ENCODE assay signal across 15 cellular contexts in genomic region chr17:32882734-32883133, GRCh38. TPM values are rescaled to one million over a fixed set of nuclear protein-coding genes. Genes with fewer than 3 reads are reported as not detected.
DNase-seq lines count a peak whose midpoint lies in the region; ATAC-seq, FAIRE-seq and TF ChIP-seq lines count a peak whose summit lies in the region.
"Had no signal": no experiment of that assay in that cellular context is flagged by ENCODE, and none has a peak within 500 bp of the region (broad histone marks: within the 10 kb centered on the region; RNA-seq: fewer than 3 reads in every experiment).

No MANE protein-coding gene starts in this region.

- no peak overlapping the region for H2AK5ac ChIP-seq in IMR-90 (ENCODE audit: low read depth, low read length)

- no peak overlapping the region; the same call in 1 of the 2 replicates for H3K14ac ChIP-seq in IMR-90 (replicated peaks; ENCODE audit: low read depth, low read length)

- in situ Hi-C loops in IMR-90 (cut with MboI; ENCODE audit: low sequenced_read_pairs): no loop called here

- H3K36me3 ChIP-seq in IMR-90 (ENCODE audit: control insufficient read depth, insufficient read depth, low read length) (no peaks in the 10 kb centered on the region), bronchial epithelial cell (ENCODE audit: control insufficient read depth, insufficient read depth, low read length) (no peaks in the 10 kb centered on the region)
- H3K36me3 ChIP-seq: neural progenitor cell, SJCRH30, suprapubic skin had no signal

- H3K27ac ChIP-seq in IMR-90 (ENCODE audit: insufficient read depth, low read length) (no peak overlapping the region), substantia nigra (ENCODE audit: low read depth, low read length, poor library complexity, severe bottlenecking) (no peak overlapping the region)
- H3K27ac ChIP-seq: neural progenitor cell, SJCRH30, suprapubic skin had no signal

- H3K27me3 ChIP-seq in IMR-90 (ENCODE audit: control insufficient read depth, insufficient read depth, low read length) (no peaks in the 10 kb centered on the region), bronchial epithelial cell (ENCODE audit: control insufficient read depth, insufficient read depth, low read length) (no peaks in the 10 kb centered on the region)

- no peak overlapping the region for H2BK20ac ChIP-seq in IMR-90 (ENCODE audit: low read depth, low read length)

- no peak overlapping the region for H2AFZ ChIP-seq in IMR-90 (replicated peaks; ENCODE audit: low read length, poor library complexity)
- H2AFZ ChIP-seq: neural progenitor cell had no signal

- TF ChIP-seq CTCF in IMR-90 (conservative IDR thresholded peaks at IDR 0.05; ENCODE audit: low read depth, low read length) (no peak), bronchial epithelial cell (IDR thresholded peaks at IDR 0.05; ENCODE audit: insufficient read depth, low read length, severe bottlenecking) (no peak)

- no peaks in the 10 kb centered on the region for H4K20me1 ChIP-seq in IMR-90 (ENCODE audit: insufficient read depth, low read length)

- H3K4me3 ChIP-seq in IMR-90 (ENCODE audit: insufficient read depth, low read depth, low read length) (no peak overlapping the region), bronchial epithelial cell (ENCODE audit: low read depth, low read length) (no peak overlapping the region)
- H3K4me3 ChIP-seq: neural progenitor cell, SJCRH30, suprapubic skin had no signal

- CTCF ChIA-PET in IMR-90 (lab: Yijun Ruan, JAX): no interaction called here

- H3K4me2 ChIP-seq in IMR-90 (ENCODE audit: low read depth, low read length): no peak overlapping the region
- H3K4me2 ChIP-seq: neural progenitor cell had no signal

- no peak overlapping the region for H3K56ac ChIP-seq in IMR-90 (ENCODE audit: extremely low read depth, insufficient read depth, low read length)

- no peak overlapping the region for H2BK5ac ChIP-seq in IMR-90 (ENCODE audit: low read depth, low read length, poor library complexity, severe bottlenecking)

- H2BK15ac ChIP-seq in IMR-90 (ENCODE audit: low read depth, low read length): no peak overlapping the region

- H4K8ac ChIP-seq in IMR-90 (ENCODE audit: low read depth in 2 of 2, low read length in 2 of 2): no peak overlapping the region

- H3K9ac ChIP-seq in IMR-90 (ENCODE audit: low read depth, low read length): no peak overlapping the region
- H3K9ac ChIP-seq: neural progenitor cell had no signal

- no peak overlapping the region for H3K18ac ChIP-seq in IMR-90 (ENCODE audit: low read depth, low read length)

- TF ChIP-seq POLR2A in IMR-90 (IDR thresholded peaks at IDR 0.05; ENCODE audit: low read depth, low read length): no peak

- intact Hi-C loops in IMR-90 (cut with micrococcal nuclease): no loop called here

- H4K5ac ChIP-seq in IMR-90 (ENCODE audit: low read depth, low read length): no peak overlapping the region

- no peak overlapping the region for H2AK9ac ChIP-seq in IMR-90 (replicated peaks; ENCODE audit: low read depth, low read length, poor library complexity)

- no peak overlapping the region for H2BK120ac ChIP-seq in IMR-90 (ENCODE audit: low read depth, low read length)

- WGBS in IMR-90 (ENCODE audit: extremely low coverage in 2 of 2, insufficient read length in 1 of 2), 2 experiments: no CpG with 5 or more reads among the region's 4 CpGs

- no TSS peak for BruUV-seq in IMR-90 (replicated peaks; lab: Mats Ljungman, UMichigan)

- no peak overlapping the region for H4K91ac ChIP-seq in IMR-90 (ENCODE audit: insufficient read depth, low read depth, low read length)

- TF ChIP-seq RAD21 in IMR-90 (IDR thresholded peaks at IDR 0.05; ENCODE audit: low read length): no peak

- no peaks in the 10 kb centered on the region for H3K4me1 ChIP-seq in IMR-90 (ENCODE audit: control insufficient read depth, insufficient read depth, low read length)
- H3K4me1 ChIP-seq: neural progenitor cell, SJCRH30 had no signal

- no peak for ATAC-seq in IMR-90 (ENCODE audit: low read depth)
- ATAC-seq: HCT116, right cardiac atrium had no signal

- H3K9me3 ChIP-seq in IMR-90 (ENCODE audit: control insufficient read depth, insufficient read depth, low read length): no peaks in the 10 kb centered on the region
- H3K9me3 ChIP-seq: SJCRH30, suprapubic skin had no signal

- dilution Hi-C loops in IMR-90 (cut with HindIII; ENCODE audit: low sequenced_read_pairs, unreplicated experiment): no loop called here

- H3K79me1 ChIP-seq in IMR-90 (ENCODE audit: low read depth in 1 of 2, low read length in 2 of 2): no peaks in the 10 kb centered on the region

- H3K23ac ChIP-seq in IMR-90 (ENCODE audit: low read depth, low read length): no peak overlapping the region

- DNase-seq in activated T-cell treated with anti-CD3 and anti-CD28 coated beads for 48 hours (ENCODE audit: low read depth) (peak; percentile 19), activated T-cell treated with anti-CD3 and anti-CD28 coated beads for 4 hours (no peak), IMR-90 (peak; percentile 32), bronchial epithelial cell (ENCODE audit: low read depth) (peak; percentile 44), HT-29 (ENCODE audit: low spot score) (no peak), substantia nigra (lab: John Stamatoyannopoulos, UW) (no peak), H4 (ENCODE audit: low spot score) (no peak)
- peak; percentile 8 for DNase-seq in stimulated activated CD8-positive, alpha-beta memory T cell treated with anti-CD3 and anti-CD28 coated beads, Interleukin-12 subunit alpha, Interleukin-12 subunit beta, amount 100 ng/mL, for 24 hours (ENCODE audit: extremely low read depth)
- DNase-seq: Calu3; NK-92 treated with Interleukin-12 subunit alpha and Interleukin-12 subunit beta, amount 100 ng/mL, for 24 hours; right cardiac atrium; SJCRH30 had no signal

- POLR2A ChIA-PET in IMR-90 (lab: Charles Lee; ENCODE audit: unreplicated experiment): no interaction called here

- no peaks in the 10 kb centered on the region for H3K9me1 ChIP-seq in IMR-90 (ENCODE audit: insufficient read depth, low read length)

- no peak overlapping the region for H3K4ac ChIP-seq in IMR-90 (ENCODE audit: low read depth, low read length)

- no peak for FAIRE-seq in bronchial epithelial cell (lab: Jason Lieb, UNC)

TF ChIP-seq in IMR-90, 13 proteins besides CTCF, POLR2A, EP300 and RAD21:
- TF ChIP-seq BHLHE40 (IDR thresholded peaks at IDR 0.05; ENCODE audit: low read depth, low read length) (no peak), SMC3 (IDR thresholded peaks at IDR 0.05; ENCODE audit: low read depth, low read length) (no peak), MXI1 (IDR thresholded peaks at IDR 0.05; ENCODE audit: borderline replicate concordance, low read depth, low read length) (no peak), USF2 (IDR thresholded peaks at IDR 0.05; ENCODE audit: low read depth, low read length) (no peak), NFE2L2 (IDR thresholded peaks at IDR 0.05; ENCODE audit: low read depth, low read length) (no peak), FOS (IDR thresholded peaks at IDR 0.05; ENCODE audit: low read depth, low read length) (no peak), CEBPB (IDR thresholded peaks at IDR 0.05; ENCODE audit: low read depth, low read length) (no peak), MAFK (IDR thresholded peaks at IDR 0.05; ENCODE audit: low read depth, low read length) (no peak), RFX5 (IDR thresholded peaks at IDR 0.05; ENCODE audit: low read depth, low read length) (no peak), RCOR1 (IDR thresholded peaks at IDR 0.05; ENCODE audit: insufficient replicate concordance, low read length) (no peak), MAZ (IDR thresholded peaks at IDR 0.05; ENCODE audit: borderline replicate concordance, low read depth, low read length) (no peak), CHD1 (IDR thresholded peaks at IDR 0.05; ENCODE audit: low read depth, low read length) (no peak)
- TF ChIP-seq, protein P1, sequence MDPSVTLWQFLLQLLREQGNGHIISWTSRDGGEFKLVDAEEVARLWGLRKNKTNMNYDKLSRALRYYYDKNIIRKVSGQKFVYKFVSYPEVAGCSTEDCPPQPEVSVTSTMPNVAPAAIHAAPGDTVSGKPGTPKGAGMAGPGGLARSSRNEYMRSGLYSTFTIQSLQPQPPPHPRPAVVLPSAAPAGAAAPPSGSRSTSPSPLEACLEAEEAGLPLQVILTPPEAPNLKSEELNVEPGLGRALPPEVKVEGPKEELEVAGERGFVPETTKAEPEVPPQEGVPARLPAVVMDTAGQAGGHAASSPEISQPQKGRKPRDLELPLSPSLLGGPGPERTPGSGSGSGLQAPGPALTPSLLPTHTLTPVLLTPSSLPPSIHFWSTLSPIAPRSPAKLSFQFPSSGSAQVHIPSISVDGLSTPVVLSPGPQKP (IDR thresholded peaks at IDR 0.05; ENCODE audit: borderline replicate concordance, low read depth, low read length): no peak

RNA-seq across cellular contexts. Expression of gene MYO1D, which starts 5.8 kb away (rescaled TPM):
- total RNA-seq in IMR-90 (2012; rRNA removed) (0.56 and 0.90 TPM in 2 replicates), bronchial epithelial cell (35.8 and 42.9 TPM in 2 replicates)
- 0.63 and 0.67 TPM in 2 replicates for polyA plus RNA-seq in IMR-90 (2012; rRNA removed)
- polyA plus RNA-seq in IMR-90 (2012; cell fraction: cytosol; rRNA removed): 0.41 and 0.43 TPM in 2 replicates
- polyA plus RNA-seq in IMR-90 (2012; cell fraction: nucleus; rRNA removed; ENCODE audit: low replicate concordance): 0.13 and 0.42 TPM in 2 replicates
- total RNA-seq in HT-29 (2014; rRNA removed; shearing (Covaris generic)): 31.2 and 35.2 TPM in 2 replicates
- total RNA-seq in H4 (2014; rRNA removed; shearing (Covaris generic)): 7.6 and 12.6 TPM in 2 replicates

RNA-seq across cellular contexts. Expression of gene TMEM98, which starts 45.2 kb away (rescaled TPM):
- total RNA-seq in IMR-90 (2012; rRNA removed): 129 and 173 TPM in 2 replicates
- 195 TPM in 2 replicates for polyA plus RNA-seq in IMR-90 (2012; rRNA removed)
- 288 and 315 TPM in 2 replicates for polyA plus RNA-seq in IMR-90 (2012; cell fraction: cytosol; rRNA removed)
- 125 and 152 TPM in 2 replicates for polyA plus RNA-seq in IMR-90 (2012; cell fraction: nucleus; rRNA removed; ENCODE audit: low replicate concordance)
- 22.4 and 32.0 TPM in 2 replicates for total RNA-seq in bronchial epithelial cell
- total RNA-seq in HT-29 (2014; rRNA removed; shearing (Covaris generic)): 0.03 TPM in 1 of 2 replicates, not detected in the other
- 23.9 and 40.1 TPM in 2 replicates for total RNA-seq in H4 (2014; rRNA removed; shearing (Covaris generic))

Comparison
In these comparisons a context has a peak if more than half of its experiments do, and no peak if none do; other contexts are left out.
1. DNase-seq: peak in activated T-cell treated with anti-CD3 and anti-CD28 coated beads for 48 hours (single experiment), IMR-90 (single experiment), bronchial epithelial cell (single experiment) and stimulated activated CD8-positive, alpha-beta memory T cell treated with anti-CD3 and anti-CD28 coated beads, Interleukin-12 subunit alpha, Interleukin-12 subunit beta, amount 100 ng/mL, for 24 hours (single experiment); none in activated T-cell treated with anti-CD3 and anti-CD28 coated beads for 4 hours (single experiment), HT-29 (single experiment), substantia nigra (0 of 49) and H4 (single experiment).
2. RNA of gene TMEM98, which starts 45.2 kb away (total RNA-seq): 129 to 173 TPM in IMR-90, 23.9 to 40.1 TPM in H4 and 22.4 to 32.0 TPM in bronchial epithelial cell; 0.03 TPM in HT-29; every median in the first group is over 10 times any median in the second.